Comparison of ENCODE assay signal across 1 cellular context in genomic region chr2:37918742-37919186, GRCh38.
A peak's percentile ranks its signal among the peaks of the same experiment; 100 is the strongest.
TF ChIP-seq lines count a peak whose summit lies in the region.

No MANE protein-coding gene starts in this region.

TF ChIP-seq in HepG2, 621 proteins besides CTCF, POLR2A, EP300 and RAD21 (continued from another document):
- TF ChIP-seq ARID5B (CRISPR knock-in tag; IDR thresholded peaks at IDR 0.05): peak; percentile 100
- TF ChIP-seq ZNF235 (CRISPR knock-in tag; IDR thresholded peaks at IDR 0.05; ENCODE audit: borderline replicate concordance): no peak
- TF ChIP-seq RERE (CRISPR knock-in tag; IDR thresholded peaks at IDR 0.05; ENCODE audit: low read depth): peak; percentile 89
- no peak for TF ChIP-seq MTA3 (CRISPR knock-in tag; IDR thresholded peaks at IDR 0.05)
- peak; percentile 57; the same call in 1 of the 2 replicates for TF ChIP-seq NKX3-1 (CRISPR knock-in tag; IDR thresholded peaks at IDR 0.05)
- TF ChIP-seq ZNF407 (CRISPR knock-in tag; IDR thresholded peaks at IDR 0.05; ENCODE audit: not compliant biosample characterization): no peak
- TF ChIP-seq POLR2G (IDR thresholded peaks at IDR 0.05; ENCODE audit: low read depth, low read length): no peak
